In the genomic region with DNA sequence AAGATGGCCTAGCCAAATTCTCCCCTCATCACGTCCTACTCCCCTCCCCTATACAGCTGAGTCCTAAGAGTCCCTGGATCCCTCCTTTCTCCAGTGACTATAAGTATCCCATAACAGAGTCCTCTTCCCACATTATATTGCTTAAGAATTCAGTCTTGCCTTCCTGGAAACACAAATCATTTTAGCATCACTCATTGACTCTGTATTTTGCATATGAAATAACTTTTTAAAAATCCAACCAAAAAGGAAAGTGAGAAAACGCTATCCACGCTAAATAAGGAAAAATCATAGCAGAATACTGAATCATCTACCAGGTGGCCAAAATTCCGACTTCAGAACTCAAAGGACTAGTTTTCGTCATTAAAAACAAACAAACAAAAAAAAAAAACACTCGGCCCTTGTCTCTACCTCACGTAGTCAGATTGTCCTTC, we compare ENCODE assay signal across 8 cellular contexts.
DNase-seq lines count a peak whose midpoint lies in the region; ATAC-seq and TF ChIP-seq lines count a peak whose summit lies in the region.

No MANE protein-coding gene starts in this region.

- ATAC-seq in GM19395 (IDR thresholded peaks at IDR 0.05; ENCODE audit: unreplicated experiment) (no peak), HG03457 (IDR thresholded peaks at IDR 0.05; ENCODE audit: unreplicated experiment) (no peak)

- peaks cover 39% of the 10 kb centered on the region for H3K27me3 Mint-ChIP-seq in activated naive CD4-positive, alpha-beta T cell treated with anti-CD3 and anti-CD28 coated beads, Interleukin-2, amount 10 ng/mL, durations not matched to agents 7 days and 5 days
- no peaks in the 10 kb centered on the region for H3K27me3 Mint-ChIP-seq in type B pancreatic cell

- TF ChIP-seq CTCF in type B pancreatic cell (conservative IDR thresholded peaks at IDR 0.05) = no peak

- no peaks in the 10 kb centered on the region for H3K9me3 ChIP-seq in adipocyte (ENCODE audit: control insufficient read depth, low read length)

- no peak overlapping the region for H3K4me3 Mint-ChIP-seq in activated naive CD4-positive, alpha-beta T cell treated with anti-CD3 and anti-CD28 coated beads, Interleukin-2, amount 10 ng/mL, durations not matched to agents 7 days and 5 days
- no peak overlapping the region for H3K4me3 Mint-ChIP-seq in type B pancreatic cell

- no peaks in the 10 kb centered on the region for H3K9me3 Mint-ChIP-seq in activated naive CD4-positive, alpha-beta T cell treated with anti-CD3 and anti-CD28 coated beads, Interleukin-2, amount 10 ng/mL, durations not matched to agents 7 days and 5 days
- H3K9me3 Mint-ChIP-seq in type B pancreatic cell = no peaks in the 10 kb centered on the region

- H3K4me1 Mint-ChIP-seq in activated naive CD4-positive, alpha-beta T cell treated with anti-CD3 and anti-CD28 coated beads, Interleukin-2, amount 10 ng/mL, durations not matched to agents 7 days and 5 days = peaks cover 42% of the 10 kb centered on the region
- peaks cover 28% of the 10 kb centered on the region for H3K4me1 Mint-ChIP-seq in type B pancreatic cell (ENCODE audit: unreplicated experiment)

- CTCF ChIA-PET in activated naive CD4-positive, alpha-beta T cell treated with anti-CD3 and anti-CD28 coated beads, Interleukin-2, amount 10 ng/mL, durations not matched to agents 7 days and 5 days (lab: Charles Lee) = interaction anchor here (0.7 to 6.3 kb wide), 32 partner anchors 14 to 213 kb away, joined by 3 to 221 read pairs (median 8); partner anchors contain the start of gene SAMD4A

- no peak for DNase-seq in activated naive CD4-positive, alpha-beta T cell treated with anti-CD3 and anti-CD28 coated beads, Interleukin-2, amount 10 ng/mL, durations not matched to agents 7 days and 5 days
- DNase-seq in activated naive CD4-positive, alpha-beta T cell treated with Interleukin-2 at 50 U/mL for 16 hours = no peak
- DNase-seq in adipocyte (ENCODE audit: low read depth) (peak; percentile 49), kidney tubule cell (ENCODE audit: low spot score) (peak; percentile 5), type B pancreatic cell (ENCODE audit: extremely low spot score, unreplicated experiment) (no peak), NCI-H2171 treated with DMSO at 0.1 percent for 48 hours (lab: John Stamatoyannopoulos, UW) (no peak)

- no peaks in the 10 kb centered on the region for H3K27me3 ChIP-seq in adipocyte (replicated peaks; ENCODE audit: control insufficient read depth, insufficient read depth, low read length)

- peaks cover 40% of the 10 kb centered on the region for H3K4me1 ChIP-seq in adipocyte (ENCODE audit: control insufficient read depth, insufficient read depth, low read length)

- peak overlapping the region; percentile 79 for H3K27ac Mint-ChIP-seq in activated naive CD4-positive, alpha-beta T cell treated with anti-CD3 and anti-CD28 coated beads, Interleukin-2, amount 10 ng/mL, durations not matched to agents 7 days and 5 days
- H3K27ac Mint-ChIP-seq in type B pancreatic cell = peak overlapping the region; percentile 83

- peaks cover 54% of the 10 kb centered on the region for H3K36me3 ChIP-seq in adipocyte (ENCODE audit: control insufficient read depth, insufficient read depth, low read length, severe bottlenecking)

- no peaks in the 10 kb centered on the region for H3K36me3 Mint-ChIP-seq in activated naive CD4-positive, alpha-beta T cell treated with anti-CD3 and anti-CD28 coated beads, Interleukin-2, amount 10 ng/mL, durations not matched to agents 7 days and 5 days
- peaks cover 8% of the 10 kb centered on the region for H3K36me3 Mint-ChIP-seq in type B pancreatic cell

- H3K9ac ChIP-seq in adipocyte (ENCODE audit: low read length) = peak overlapping the region; percentile 81

- peak overlapping the region; percentile 52 for H3K4me3 ChIP-seq in adipocyte (ENCODE audit: low read length)

Comparison
In these comparisons a context has a peak if more than half of its experiments do, and no peak if none do; other contexts are left out.
1. DNase-seq: peak in adipocyte (single experiment) and kidney tubule cell (single experiment); none in activated naive CD4-positive, alpha-beta T cell treated with anti-CD3 and anti-CD28 coated beads, Interleukin-2, amount 10 ng/mL, durations not matched to agents 7 days and 5 days (single experiment), activated naive CD4-positive, alpha-beta T cell treated with Interleukin-2 at 50 U/mL for 16 hours (single experiment), type B pancreatic cell (single experiment) and NCI-H2171 treated with DMSO at 0.1 percent for 48 hours (single experiment).